23 cellular contexts compared by ENCODE assay signal in genomic region chr19:55939206-55939605, GRCh38. TPM values are rescaled to one million over a fixed set of nuclear protein-coding genes. Genes with fewer than 3 reads are reported as not detected.
DNase-seq lines count a peak whose midpoint lies in the region; ATAC-seq and TF ChIP-seq lines count a peak whose summit lies in the region.
"Had no signal": no experiment of that assay in that cellular context is flagged by ENCODE, and none has a peak within 500 bp of the region (broad histone marks: within the 10 kb centered on the region; RNA-seq: fewer than 3 reads in every experiment).

No MANE protein-coding gene starts in this region.

- H3K9ac ChIP-seq in MM.1S (ENCODE audit: low read length) = no peak overlapping the region
- H3K9ac ChIP-seq: BLaER1 had no signal

- no peak overlapping the region for H3K27ac Mint-ChIP-seq in type B pancreatic cell
- H3K27ac Mint-ChIP-seq: CD14-positive monocyte; CD4-positive, alpha-beta memory T cell; CD4-positive, CD25-positive, alpha-beta regulatory T cell; CD8-positive, alpha-beta memory T cell had no signal

- H3K9me3 ChIP-seq in MM.1S (replicated peaks; ENCODE audit: insufficient read depth, low read length) (no peaks in the 10 kb centered on the region), lower lobe of right lung (no peaks in the 10 kb centered on the region)
- H3K9me3 ChIP-seq: BE2C, BLaER1 had no signal

- H3K4me3 Mint-ChIP-seq in type B pancreatic cell = no peak overlapping the region
- H3K4me3 Mint-ChIP-seq: CD14-positive monocyte; CD4-positive, CD25-positive, alpha-beta regulatory T cell; CD8-positive, alpha-beta memory T cell had no signal

- no peak for ATAC-seq in lower lobe of right lung
- no peak for ATAC-seq in foreskin keratinocyte
- ATAC-seq: GM12878 had no signal

- intact Hi-C loops in lower lobe of right lung (cut with DNase I) = no loop called here

- DNase-seq in MM.1S (no peak), mesenteric fat pad (ENCODE audit: low spot score) (peak; percentile 35), type B pancreatic cell (ENCODE audit: extremely low spot score, unreplicated experiment) (peak; percentile 37), lower lobe of right lung (no peak), foreskin keratinocyte (no peak), DMS 273 treated with DMSO at 0.1 percent for 48 hours (lab: John Stamatoyannopoulos, UW) (no peak)
- DNase-seq: 8988T; ACHN; BE2C; C1 segment of cervical spinal cord; CD4-positive, alpha-beta memory T cell; CD4-positive, CD25-positive, alpha-beta regulatory T cell; CD8-positive, alpha-beta memory T cell; COR-L47; DMS79 treated with DMSO at 0.1 percent for 48 hours; EL; GDM1 had no signal

- H3K4me3 ChIP-seq in MM.1S (ENCODE audit: low read length) = peak overlapping the region; percentile 16; the same call in 1 of the 2 replicates
- H3K4me3 ChIP-seq in lower lobe of right lung = no peak overlapping the region
- H3K4me3 ChIP-seq: BLaER1, GM12878 had no signal

- no peaks in the 10 kb centered on the region for H3K4me1 Mint-ChIP-seq in type B pancreatic cell (ENCODE audit: unreplicated experiment)
- H3K4me1 Mint-ChIP-seq: CD14-positive monocyte; CD4-positive, alpha-beta memory T cell; CD4-positive, CD25-positive, alpha-beta regulatory T cell; CD8-positive, alpha-beta memory T cell had no signal

- peaks cover 4% of the 10 kb centered on the region for H3K36me3 Mint-ChIP-seq in type B pancreatic cell
- H3K36me3 Mint-ChIP-seq: CD14-positive monocyte; CD4-positive, alpha-beta memory T cell; CD4-positive, CD25-positive, alpha-beta regulatory T cell had no signal

- H3K27ac ChIP-seq in MM.1S (ENCODE audit: low read length) (no peak overlapping the region), lower lobe of right lung (no peak overlapping the region), foreskin keratinocyte (no peak overlapping the region)
- H3K27ac ChIP-seq: BLaER1 had no signal

- no peaks in the 10 kb centered on the region for H3K27me3 Mint-ChIP-seq in type B pancreatic cell
- H3K27me3 Mint-ChIP-seq: CD4-positive, CD25-positive, alpha-beta regulatory T cell had no signal

- H3F3A ChIP-seq in MM.1S (ENCODE audit: insufficient read depth, low read length) = no peaks in the 10 kb centered on the region

- no peaks in the 10 kb centered on the region for H3K27me3 ChIP-seq in MM.1S (replicated peaks; ENCODE audit: insufficient read depth, low read length)
- H3K27me3 ChIP-seq in lower lobe of right lung (ENCODE audit: low read depth) = no peaks in the 10 kb centered on the region
- H3K27me3 ChIP-seq in foreskin keratinocyte = no peaks in the 10 kb centered on the region
- H3K27me3 ChIP-seq: BLaER1 had no signal

- H3K79me2 ChIP-seq in MM.1S (ENCODE audit: low read length) = no peaks in the 10 kb centered on the region

- no peaks in the 10 kb centered on the region for H3K9me2 ChIP-seq in MM.1S (replicated peaks; ENCODE audit: insufficient read depth, low read length)

- TF ChIP-seq CTCF in MM.1S (IDR thresholded peaks at IDR 0.05; ENCODE audit: low read length) = no peak
- no peak for TF ChIP-seq CTCF in type B pancreatic cell (conservative IDR thresholded peaks at IDR 0.05)
- TF ChIP-seq CTCF in lower lobe of right lung (IDR thresholded peaks at IDR 0.05) = no peak
- no peak for TF ChIP-seq CTCF in foreskin keratinocyte (conservative IDR thresholded peaks at IDR 0.05)

- peak overlapping the region; percentile 47 for H3K4me2 ChIP-seq in MM.1S (ENCODE audit: low read depth, low read length)
- H3K4me2 ChIP-seq: BLaER1 had no signal

- H3K9me3 Mint-ChIP-seq in type B pancreatic cell = peaks cover 24% of the 10 kb centered on the region

- H3K4me1 ChIP-seq in MM.1S (ENCODE audit: low read length) (no peaks in the 10 kb centered on the region), lower lobe of right lung (no peaks in the 10 kb centered on the region), foreskin keratinocyte (no peaks in the 10 kb centered on the region)
- H3K4me1 ChIP-seq: BE2C had no signal

- no peaks in the 10 kb centered on the region for H4K20me1 ChIP-seq in MM.1S (ENCODE audit: insufficient read depth, low read length)
- H4K20me1 ChIP-seq: BLaER1 had no signal

- H2AFZ ChIP-seq in MM.1S (ENCODE audit: low read length) = peak overlapping the region; percentile 39

- H3K36me3 ChIP-seq in MM.1S (replicated peaks; ENCODE audit: insufficient read depth, low read length) (no peaks in the 10 kb centered on the region), lower lobe of right lung (no peaks in the 10 kb centered on the region)
- H3K36me3 ChIP-seq: BE2C, BLaER1 had no signal

RNA-seq across cellular contexts. Expression of gene NLRP13, which starts 7.1 kb away (rescaled TPM):
- total RNA-seq in mesenteric fat pad (not detected), type B pancreatic cell (ENCODE audit: low replicate concordance) (not detected in 2 replicates), lower lobe of right lung (not detected), foreskin keratinocyte (not detected in 2 replicates)
- polyA plus RNA-seq in foreskin keratinocyte = not detected in 2 replicates
- total RNA-seq: A673; CD4-positive, alpha-beta memory T cell; CD4-positive, CD25-positive, alpha-beta regulatory T cell; CD8-positive, alpha-beta memory T cell; G401; GM12878 had no signal
- polyA plus RNA-seq: AG04450; CD14-positive monocyte; CD4-positive, alpha-beta memory T cell; CD4-positive, CD25-positive, alpha-beta regulatory T cell; CD8-positive, alpha-beta memory T cell had no signal

RNA-seq across cellular contexts. Expression of gene NLRP8, which starts 8.4 kb away (rescaled TPM):
- total RNA-seq in mesenteric fat pad = not detected
- total RNA-seq in type B pancreatic cell (ENCODE audit: low replicate concordance) = not detected in 2 replicates
- not detected for total RNA-seq in lower lobe of right lung
- not detected in 2 replicates for total RNA-seq in foreskin keratinocyte
- not detected in 2 replicates for polyA plus RNA-seq in foreskin keratinocyte
- total RNA-seq: A673; CD4-positive, alpha-beta memory T cell; CD4-positive, CD25-positive, alpha-beta regulatory T cell; CD8-positive, alpha-beta memory T cell; G401; GM12878 had no signal
- polyA plus RNA-seq: AG04450; CD14-positive monocyte; CD4-positive, alpha-beta memory T cell; CD4-positive, CD25-positive, alpha-beta regulatory T cell; CD8-positive, alpha-beta memory T cell had no signal

RNA-seq across cellular contexts. Expression of gene NLRP5, which starts 47.4 kb away (rescaled TPM):
- not detected for total RNA-seq in mesenteric fat pad
- total RNA-seq in type B pancreatic cell (ENCODE audit: low replicate concordance) = not detected in 2 replicates
- total RNA-seq in lower lobe of right lung = not detected
- total RNA-seq in foreskin keratinocyte = not detected in 2 replicates
- not detected in 2 replicates for polyA plus RNA-seq in foreskin keratinocyte
- total RNA-seq: A673; CD4-positive, alpha-beta memory T cell; CD4-positive, CD25-positive, alpha-beta regulatory T cell; CD8-positive, alpha-beta memory T cell; G401; GM12878 had no signal
- polyA plus RNA-seq: AG04450; CD14-positive monocyte; CD4-positive, alpha-beta memory T cell; CD4-positive, CD25-positive, alpha-beta regulatory T cell; CD8-positive, alpha-beta memory T cell had no signal

Comparison
In these comparisons a context has a peak if more than half of its experiments do, and no peak if none do; other contexts are left out.
1. DNase-seq: peak in mesenteric fat pad (single experiment) and type B pancreatic cell (single experiment); none in MM.1S (single experiment), lower lobe of right lung (single experiment), foreskin keratinocyte (0 of 2) and DMS 273 treated with DMSO at 0.1 percent for 48 hours (single experiment).